ENCODE assay signal across 8 cellular contexts in the genomic region with DNA sequence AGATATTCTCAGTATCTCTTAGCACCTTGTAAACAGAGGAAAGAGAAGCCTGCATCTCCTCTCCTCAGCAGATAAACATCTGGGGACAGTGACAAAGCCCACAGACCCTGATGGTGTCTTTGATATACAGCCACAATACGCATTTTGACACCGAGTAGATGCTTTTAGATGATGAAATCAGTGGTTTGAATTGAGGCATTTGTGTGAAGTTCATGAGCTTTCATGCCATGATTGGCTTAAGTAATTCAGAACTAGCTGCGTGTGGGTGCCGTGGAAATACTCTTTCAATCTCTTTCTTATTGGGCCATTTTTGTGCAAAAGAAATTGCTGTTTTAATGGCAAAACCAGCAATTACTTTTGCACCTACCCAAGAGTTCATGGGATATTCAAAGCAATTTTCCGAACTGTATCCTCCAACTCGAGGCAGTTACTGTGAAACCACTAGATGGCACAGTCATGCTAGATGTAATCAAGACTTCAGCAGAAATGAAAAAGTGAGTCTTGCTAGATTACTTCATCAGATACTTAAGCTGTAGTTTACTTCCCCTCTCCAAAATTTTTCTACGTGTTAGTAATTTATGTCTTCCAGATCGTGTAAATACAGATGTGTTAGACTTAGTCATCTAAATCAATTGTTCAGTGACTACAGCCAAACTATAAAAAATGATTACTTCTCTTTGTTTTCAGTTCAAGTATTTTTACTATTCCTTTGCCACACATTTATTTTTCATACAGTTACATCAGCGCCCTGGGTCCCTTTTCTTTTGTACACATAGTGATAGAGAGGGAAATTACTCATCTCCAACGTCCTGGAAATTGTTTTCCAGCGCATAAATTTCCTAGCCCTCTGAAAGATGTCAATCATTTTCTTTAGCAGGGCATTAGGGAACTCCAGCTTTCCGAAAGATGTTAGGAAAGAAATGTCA. TPM values are rescaled to one million over a fixed set of nuclear protein-coding genes. Genes with fewer than 3 reads are reported as not detected.
A peak's percentile ranks its signal among the peaks of the same experiment; 100 is the strongest.
DNase-seq lines count a peak whose midpoint lies in the region; ATAC-seq lines count a peak whose summit lies in the region.

No MANE protein-coding gene starts in this region.

- no peaks in the 10 kb centered on the region for H3K36me3 Mint-ChIP-seq in activated naive CD8-positive, alpha-beta T cell treated with anti-CD3 and anti-CD28 coated beads, Interleukin-2, amount 50 U/mL, for 24 hours (ENCODE audit: low read depth)

- H3K4me1 Mint-ChIP-seq in activated naive CD8-positive, alpha-beta T cell treated with anti-CD3 and anti-CD28 coated beads, Interleukin-2, amount 50 U/mL, for 24 hours = peaks cover 37% of the 10 kb centered on the region

- H3K27me3 Mint-ChIP-seq in activated naive CD8-positive, alpha-beta T cell treated with anti-CD3 and anti-CD28 coated beads, Interleukin-2, amount 50 U/mL, for 24 hours = peaks cover 27% of the 10 kb centered on the region

- no peaks in the 10 kb centered on the region for H3K36me3 ChIP-seq in rectal smooth muscle tissue (ENCODE audit: control insufficient read depth, insufficient read depth, low read length)

- intact Hi-C loops in left cardiac atrium (cut with DNase I) = loop anchor here (1.0 to 10.0 kb wide), 4 partner anchors 184 to 397 kb away; no protein-coding TSS in a partner anchor

- H3K27ac Mint-ChIP-seq in activated naive CD8-positive, alpha-beta T cell treated with anti-CD3 and anti-CD28 coated beads, Interleukin-2, amount 50 U/mL, for 24 hours = peak overlapping the region; percentile 65

- H3K4me3 ChIP-seq in rectal smooth muscle tissue (ENCODE audit: low read length) = peak overlapping the region; percentile 67

- no peak overlapping the region for H3K9ac ChIP-seq in rectal smooth muscle tissue (ENCODE audit: low read length)

- DNase-seq in COLO668 (lab: John Stamatoyannopoulos, UW; ENCODE audit: unreplicated experiment) (peak; percentile 31), NCI-H748 treated with DMSO at 0.1 percent for 48 hours (lab: John Stamatoyannopoulos, UW) (peak; percentile 54), left cardiac atrium (no peak), mesenteric fat pad (ENCODE audit: low spot score) (no peak)
- no peak for DNase-seq in activated naive CD8-positive, alpha-beta T cell treated with anti-CD3 and anti-CD28 coated beads, Interleukin-2, amount 50 U/mL, for 24 hours

- peaks cover 3% of the 10 kb centered on the region for H3K4me1 ChIP-seq in rectal smooth muscle tissue (ENCODE audit: control insufficient read depth, insufficient read depth, low read length)

- H3K4me3 Mint-ChIP-seq in activated naive CD8-positive, alpha-beta T cell treated with anti-CD3 and anti-CD28 coated beads, Interleukin-2, amount 50 U/mL, for 24 hours = peak overlapping the region; percentile 71

- H3K27me3 ChIP-seq in rectal smooth muscle tissue (ENCODE audit: control insufficient read depth, insufficient read depth, low read length) = no peaks in the 10 kb centered on the region

- peaks cover 7% of the 10 kb centered on the region for H3K9me3 Mint-ChIP-seq in activated naive CD8-positive, alpha-beta T cell treated with anti-CD3 and anti-CD28 coated beads, Interleukin-2, amount 50 U/mL, for 24 hours

- ATAC-seq in GM18868 (IDR thresholded peaks at IDR 0.05; ENCODE audit: unreplicated experiment) = peak; percentile 79
- ATAC-seq in HG03442 (IDR thresholded peaks at IDR 0.05; ENCODE audit: unreplicated experiment) = peak; percentile 72
- ATAC-seq in activated naive CD8-positive, alpha-beta T cell treated with anti-CD3 and anti-CD28 coated beads, Interleukin-2, amount 50 U/mL, for 24 hours = peak; percentile 80
- peak; percentile 90 for ATAC-seq in left cardiac atrium

- no peak overlapping the region for H3K27ac ChIP-seq in rectal smooth muscle tissue (ENCODE audit: low read depth, low read length)

RNA-seq across cellular contexts. Expression of a gene that starts 49.4 kb away (rescaled TPM):
- not detected for total RNA-seq in left cardiac atrium
- not detected for total RNA-seq in mesenteric fat pad

Comparison
In these comparisons a context has a peak if more than half of its experiments do, and no peak if none do; other contexts are left out.
1. DNase-seq: peak in COLO668 (single experiment) and NCI-H748 treated with DMSO at 0.1 percent for 48 hours (single experiment); none in activated naive CD8-positive, alpha-beta T cell treated with anti-CD3 and anti-CD28 coated beads, Interleukin-2, amount 50 U/mL, for 24 hours (single experiment), left cardiac atrium (single experiment) and mesenteric fat pad (single experiment).
2. Peak in every context shown above with its lines, with median percentiles within 50 percentile points of each other: ATAC-seq.